16 cellular contexts compared by ENCODE assay signal in the genomic region with DNA sequence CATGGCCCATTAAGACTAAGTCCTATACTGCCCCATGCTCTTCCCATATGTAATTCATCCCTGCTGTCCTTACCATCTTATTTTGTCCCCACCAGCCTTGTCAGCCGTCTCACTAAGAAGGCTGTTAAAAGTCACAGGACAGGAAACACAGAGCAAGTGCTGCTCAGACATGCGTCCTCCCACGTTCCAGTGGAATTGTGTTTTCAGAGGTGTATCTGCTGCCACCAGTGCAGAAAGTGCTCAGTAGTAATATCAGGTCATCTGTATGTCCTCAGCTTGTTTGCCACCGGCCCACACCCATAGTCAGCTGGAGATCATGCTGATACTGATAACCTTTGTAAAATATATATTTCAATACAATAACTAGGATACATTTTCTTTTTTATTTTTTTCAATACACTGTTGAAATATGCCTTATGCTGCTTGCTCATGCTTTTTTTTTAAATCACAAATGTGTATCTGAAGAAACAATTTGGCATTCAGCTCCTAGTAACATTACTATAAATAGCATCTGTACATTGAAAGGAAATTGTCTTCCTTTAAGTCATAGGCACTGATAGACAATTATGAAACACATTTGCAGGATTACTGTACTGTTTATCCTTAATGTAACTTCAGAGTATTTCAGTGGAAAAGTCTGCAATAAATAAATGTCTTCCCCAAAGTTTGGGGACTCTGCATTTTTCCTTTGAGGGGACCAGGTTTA.
A peak's percentile ranks its signal among the peaks of the same experiment; 100 is the strongest.
DNase-seq lines count a peak whose midpoint lies in the region; ATAC-seq and TF ChIP-seq lines count a peak whose summit lies in the region.
"Had no signal": no experiment of that assay in that cellular context is flagged by ENCODE, and none has a peak within 500 bp of the region (broad histone marks: within the 10 kb centered on the region; RNA-seq: fewer than 3 reads in every experiment).

No MANE protein-coding gene starts in this region.

- no peaks in the 10 kb centered on the region for H3K36me3 Mint-ChIP-seq in stimulated activated memory B cell treated with anti-CD40 and anti-IgM and Interleukin-4, amounts not matched to agents 10 μg/mL and 1 μg/mL and 100 μg/mL, for 72 hours
- H3K36me3 Mint-ChIP-seq: activated naive CD8-positive, alpha-beta T cell treated with anti-CD3 and anti-CD28 coated beads for 36 hours had no signal

- H3K4me3 ChIP-seq in AG04449 (ENCODE audit: low read depth, low read length) = no peak overlapping the region
- H3K4me3 ChIP-seq in cardiac fibroblast (replicated peaks in 1 of 2; ENCODE audit: low read depth in 2 of 2, low read length in 2 of 2) = no peak overlapping the region

- no peaks in the 10 kb centered on the region for H3K4me1 Mint-ChIP-seq in stimulated activated memory B cell treated with anti-CD40 and anti-IgM and Interleukin-4, amounts not matched to agents 10 μg/mL and 1 μg/mL and 100 μg/mL, for 72 hours
- H3K4me1 Mint-ChIP-seq: activated naive CD8-positive, alpha-beta T cell treated with anti-CD3 and anti-CD28 coated beads for 36 hours had no signal

- H3K27ac Mint-ChIP-seq in stimulated activated memory B cell treated with anti-CD40 and anti-IgM and Interleukin-4, amounts not matched to agents 10 μg/mL and 1 μg/mL and 100 μg/mL, for 72 hours = no peak overlapping the region
- H3K27ac Mint-ChIP-seq: activated naive CD8-positive, alpha-beta T cell treated with anti-CD3 and anti-CD28 coated beads for 36 hours; stimulated activated naive CD8-positive, alpha-beta T cell treated with anti-CD3 and anti-CD28 coated beads, Interleukin-15, Interleukin-2, amounts not matched to agents 100 ng/mL and 50 ng/mL, for 24 hours had no signal

- POLR2A ChIA-PET in AG04449 (lab: Yijun Ruan, JAX) = no interaction called here

- H3K27me3 Mint-ChIP-seq in stimulated activated memory B cell treated with anti-CD40 and anti-IgM and Interleukin-4, amounts not matched to agents 10 μg/mL and 1 μg/mL and 100 μg/mL, for 72 hours = peaks cover 7% of the 10 kb centered on the region
- H3K27me3 Mint-ChIP-seq: activated naive CD8-positive, alpha-beta T cell treated with anti-CD3 and anti-CD28 coated beads for 36 hours; stimulated activated naive CD8-positive, alpha-beta T cell treated with anti-CD3 and anti-CD28 coated beads, Interleukin-15, Interleukin-2, amounts not matched to agents 100 ng/mL and 50 ng/mL, for 24 hours had no signal

- no peak overlapping the region for H3K4me3 Mint-ChIP-seq in stimulated activated memory B cell treated with anti-CD40 and anti-IgM and Interleukin-4, amounts not matched to agents 10 μg/mL and 1 μg/mL and 100 μg/mL, for 72 hours
- H3K4me3 Mint-ChIP-seq: activated naive CD8-positive, alpha-beta T cell treated with anti-CD3 and anti-CD28 coated beads for 36 hours; activated T-cell treated with anti-CD3 and anti-CD28 coated beads, Interleukin-2, amount 50 U/mL, for 4 hours; stimulated activated naive CD8-positive, alpha-beta T cell treated with anti-CD3 and anti-CD28 coated beads, Interleukin-15, Interleukin-2, amounts not matched to agents 100 ng/mL and 50 ng/mL, for 24 hours had no signal

- H3K9me3 Mint-ChIP-seq in stimulated activated memory B cell treated with anti-CD40 and anti-IgM and Interleukin-4, amounts not matched to agents 10 μg/mL and 1 μg/mL and 100 μg/mL, for 72 hours = no peaks in the 10 kb centered on the region
- H3K9me3 Mint-ChIP-seq: activated naive CD8-positive, alpha-beta T cell treated with anti-CD3 and anti-CD28 coated beads for 36 hours; activated T-cell treated with anti-CD3 and anti-CD28 coated beads, Interleukin-2, amount 50 U/mL, for 4 hours; stimulated activated naive CD8-positive, alpha-beta T cell treated with anti-CD3 and anti-CD28 coated beads, Interleukin-15, Interleukin-2, amounts not matched to agents 100 ng/mL and 50 ng/mL, for 24 hours had no signal

- CTCF ChIA-PET in AG04449 (lab: Yijun Ruan, JAX) = no interaction called here

- DNase-seq in AG04449 (ENCODE audit: low read depth, low spot score) = peak; percentile 38
- peak; percentile 59 to 62 for DNase-seq in NCI-H526 (lab: John Stamatoyannopoulos, UW)
- peak; percentile 37 to 65 for DNase-seq in cardiac fibroblast (ENCODE audit: low read depth in 2 of 2)
- peak; percentile 63 for DNase-seq in left kidney (ENCODE audit: low read depth, low spot score)
- DNase-seq in NCI-H1417 treated with DMSO at 0.1 percent for 48 hours (lab: John Stamatoyannopoulos, UW) = no peak
- no peak for DNase-seq in mesenteric fat pad (ENCODE audit: low spot score)
- DNase-seq: activated CD4-positive, alpha-beta T cell treated with anti-CD3 and anti-CD28 coated beads, Interleukin-2, amount 50 U/mL, for 4 hours; activated naive CD8-positive, alpha-beta T cell treated with anti-CD3 and anti-CD28 coated beads for 36 hours; activated T-cell treated with anti-CD3 and anti-CD28 coated beads, Interleukin-2, amount 50 U/mL, for 4 hours; central memory CD4-positive, alpha-beta T cell; head of caudate nucleus; NCI-H1048; SIG-M5 had no signal

- no peak for ATAC-seq in HG03025 (IDR thresholded peaks at IDR 0.05; ENCODE audit: low FRiP score, unreplicated experiment)
- no peak for ATAC-seq in stimulated activated memory B cell treated with anti-CD40 and anti-IgM and Interleukin-4, amounts not matched to agents 10 μg/mL and 1 μg/mL and 100 μg/mL, for 72 hours
- ATAC-seq: activated T-cell treated with anti-CD3 and anti-CD28 coated beads, Interleukin-2, amount 50 U/mL, for 4 hours had no signal

- TF ChIP-seq CTCF in AG04449 (IDR thresholded peaks at IDR 0.05; ENCODE audit: insufficient read depth, low read length, missing control alignments) (no peak), cardiac fibroblast (IDR thresholded peaks at IDR 0.05; ENCODE audit: low read depth, low read length) (no peak)

Comparison
In these comparisons a context has a peak if more than half of its experiments do, and no peak if none do; other contexts are left out.
1. DNase-seq: peak in AG04449 (single experiment), NCI-H526 (2 of 2), cardiac fibroblast (2 of 2) and left kidney (single experiment); none in NCI-H1417 treated with DMSO at 0.1 percent for 48 hours (single experiment) and mesenteric fat pad (single experiment).